Comparison of ENCODE assay signal across 20 cellular contexts in the genomic region with DNA sequence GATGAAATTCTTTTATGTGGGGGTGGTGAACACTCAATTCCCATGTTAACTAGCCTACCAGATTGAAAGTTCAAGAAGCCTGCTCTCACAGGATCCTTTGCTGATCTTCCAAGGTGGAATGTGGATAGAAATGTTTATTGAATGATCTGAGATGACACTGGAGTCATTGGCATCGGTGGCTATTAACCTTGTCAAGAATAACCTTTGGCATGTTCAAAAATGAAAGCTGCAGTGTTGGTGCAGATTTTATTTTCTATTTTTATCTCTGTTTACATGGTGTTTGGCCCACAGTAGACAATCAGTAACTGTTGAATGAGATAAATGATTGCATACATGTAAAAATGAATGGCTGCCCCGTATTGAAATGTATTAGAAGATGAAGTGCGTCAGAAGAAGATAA. TPM values are rescaled to one million over a fixed set of nuclear protein-coding genes. Genes with fewer than 3 reads are reported as not detected.
"Had no signal": no experiment of that assay in that cellular context is flagged by ENCODE, and none has a peak within 500 bp of the region (broad histone marks: within the 10 kb centered on the region; RNA-seq: fewer than 3 reads in every experiment).

No MANE protein-coding gene starts in this region.

- H3K9me3 ChIP-seq: SJSA1, thoracic aorta, uterus had no signal

- ATAC-seq: activated CD8-positive, alpha-beta T cell treated with anti-CD3 and anti-CD28 coated beads, Interleukin-2, amount 10 ng/mL, durations not matched to agents 7 days and 5 days; effector memory CD8-positive, alpha-beta T cell; stimulated activated naive CD8-positive, alpha-beta T cell treated with anti-CD3 and anti-CD28 coated beads, Interleukin-15, amount 100 ng/mL, for 72 hours had no signal

- H3K27ac ChIP-seq: brain microvascular endothelial cell, neural progenitor cell, SJSA1 had no signal

- DNase-seq: activated B cell treated with CpG ODN at 0.5 μM for 24 hours; activated CD4-positive, alpha-beta T cell treated with anti-CD3 and anti-CD28 coated beads for 48 hours; activated CD8-positive, alpha-beta memory T cell treated with anti-CD3 and anti-CD28 coated beads, Interleukin-2, amount 50 U/mL, for 4 hours; activated CD8-positive, alpha-beta T cell treated with anti-CD3 and anti-CD28 coated beads, Interleukin-2, amount 10 ng/mL, durations not matched to agents 7 days and 5 days; activated gamma-delta T cell treated with Interleukin-2 at 50 U/mL for 16 hours; amygdala; brain microvascular endothelial cell; dermis blood vessel endothelial cell; effector memory CD8-positive, alpha-beta T cell; stimulated activated naive CD8-positive, alpha-beta T cell treated with anti-CD3 and anti-CD28 coated beads, Interleukin-15, amount 100 ng/mL, for 72 hours; SW 1271; uterus had no signal

- H3K4me1 ChIP-seq: neural progenitor cell, SJSA1 had no signal

- H3K4me3 ChIP-seq: neural progenitor cell, SJSA1, smooth muscle cell, thoracic aorta, uterus had no signal

- H3K27me3 ChIP-seq: brain microvascular endothelial cell, neural progenitor cell, SJSA1, uterus had no signal

- H3K36me3 ChIP-seq: neural progenitor cell, uterus had no signal

RNA-seq across cellular contexts. Expression of a gene that starts 42.7 kb away (rescaled TPM):
- total RNA-seq: activated B cell treated with CpG ODN at 0.5 μM for 24 hours; activated CD8-positive, alpha-beta T cell treated with anti-CD3 and anti-CD28 coated beads, Interleukin-2, amount 10 ng/mL, durations not matched to agents 7 days and 5 days; T-helper 2 cell treated with Interferon-gamma antibody and Interleukin-4, amounts not matched to agents 100 ng/mL and 5 ng/mL, for 36 hours had no signal

RNA-seq across cellular contexts. Expression of a gene that starts 48.6 kb away (rescaled TPM):
- total RNA-seq: activated B cell treated with CpG ODN at 0.5 μM for 24 hours; activated CD8-positive, alpha-beta T cell treated with anti-CD3 and anti-CD28 coated beads, Interleukin-2, amount 10 ng/mL, durations not matched to agents 7 days and 5 days; dermis blood vessel endothelial cell; frontal cortex; lower leg skin; osteocyte; SJSA1; smooth muscle cell; T-helper 2 cell treated with Interferon-gamma antibody and Interleukin-4, amounts not matched to agents 100 ng/mL and 5 ng/mL, for 36 hours had no signal
- polyA plus RNA-seq: smooth muscle cell had no signal
